Comparison of ENCODE assay signal across 12 cellular contexts in the genomic region with DNA sequence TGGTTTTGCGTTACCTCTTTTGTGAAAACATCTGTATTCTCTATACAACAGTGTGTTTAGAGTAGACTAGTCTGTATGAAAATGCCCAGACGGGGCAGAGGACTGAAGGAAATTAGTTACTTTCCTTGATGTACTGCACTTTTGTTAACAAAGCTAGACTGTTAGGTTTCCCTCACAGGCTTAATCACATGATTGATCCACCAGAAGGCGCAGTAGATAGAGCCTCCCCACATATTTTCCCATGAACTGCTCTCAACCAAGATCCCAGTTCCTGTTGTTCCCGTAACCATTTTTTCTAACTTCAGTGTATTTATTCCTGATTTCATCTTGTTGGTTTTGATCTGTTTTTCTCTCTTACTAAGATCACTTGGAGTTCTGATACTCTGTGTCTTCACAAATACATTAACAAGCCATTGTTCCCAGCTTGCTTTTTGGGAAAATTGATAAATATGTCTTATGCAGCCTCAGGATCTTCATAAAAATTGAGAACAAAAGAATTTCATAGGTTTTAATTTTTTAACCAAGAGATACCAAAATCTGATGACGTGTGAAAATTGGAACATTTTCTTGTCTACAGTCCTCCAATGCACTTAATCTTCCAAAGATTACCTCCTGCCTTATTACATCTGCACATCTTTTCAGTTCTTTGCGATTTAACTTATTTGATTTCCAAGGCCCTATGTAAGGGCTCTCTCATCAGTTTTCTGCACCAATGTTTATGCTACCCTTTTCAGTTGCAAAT. TPM values are rescaled to one million over a fixed set of nuclear protein-coding genes. Genes with fewer than 3 reads are reported as not detected.
DNase-seq lines count a peak whose midpoint lies in the region; ATAC-seq and TF ChIP-seq lines count a peak whose summit lies in the region.
"Had no signal": no experiment of that assay in that cellular context is flagged by ENCODE, and none has a peak within 500 bp of the region (broad histone marks: within the 10 kb centered on the region; RNA-seq: fewer than 3 reads in every experiment).

No MANE protein-coding gene starts in this region.

- no peak overlapping the region for H3K4me3 ChIP-seq in fibroblast of mammary gland (ENCODE audit: control insufficient read depth, low read depth, low read length)
- H3K4me3 ChIP-seq in retinal pigment epithelial cell (ENCODE audit: low read length): no peak overlapping the region
- H3K4me3 ChIP-seq: thoracic aorta had no signal

- H3K27me3 Mint-ChIP-seq in T-helper 2 cell treated with Interferon-gamma antibody and Interleukin-4, amounts not matched to agents 5 μg/mL and 100 μg/mL, for 36 hours (ENCODE audit: low read depth): no peaks in the 10 kb centered on the region

- no peaks in the 10 kb centered on the region for H3K9me3 Mint-ChIP-seq in T-helper 2 cell treated with Interferon-gamma antibody and Interleukin-4, amounts not matched to agents 5 μg/mL and 100 μg/mL, for 36 hours

- H3K27ac Mint-ChIP-seq in T-helper 2 cell treated with Interferon-gamma antibody and Interleukin-4, amounts not matched to agents 5 μg/mL and 100 μg/mL, for 36 hours: peak overlapping the region; percentile 21

- no peak for ATAC-seq in HG02588 (IDR thresholded peaks at IDR 0.05; ENCODE audit: unreplicated experiment)

- peaks cover 23% of the 10 kb centered on the region for H3K4me1 Mint-ChIP-seq in T-helper 2 cell treated with Interferon-gamma antibody and Interleukin-4, amounts not matched to agents 5 μg/mL and 100 μg/mL, for 36 hours (ENCODE audit: low read depth)

- TF ChIP-seq CTCF in fibroblast of mammary gland (conservative IDR thresholded peaks at IDR 0.05; ENCODE audit: control insufficient read depth, insufficient read depth, low read depth, low read length): no peak
- TF ChIP-seq CTCF in retinal pigment epithelial cell (conservative IDR thresholded peaks at IDR 0.05; ENCODE audit: low read depth, low read length): peak; percentile 29

- peaks cover 20% of the 10 kb centered on the region for H3K36me3 Mint-ChIP-seq in T-helper 2 cell treated with Interferon-gamma antibody and Interleukin-4, amounts not matched to agents 5 μg/mL and 100 μg/mL, for 36 hours (ENCODE audit: low read depth)

- no peak for DNase-seq in T-helper 2 cell treated with Interferon-gamma antibody and Interleukin-4, amounts not matched to agents 5 μg/mL and 100 μg/mL, for 36 hours (ENCODE audit: low spot score)
- DNase-seq in T-helper 2 cell (no peak), SK-MEL-5 (ENCODE audit: low read depth, low spot score) (peak; percentile 97), fibroblast of mammary gland (ENCODE audit: low read depth) (peak; percentile 41), retinal pigment epithelial cell (ENCODE audit: low read depth) (no peak), kidney tubule cell (ENCODE audit: low spot score) (no peak), NCI-H2081 (lab: John Stamatoyannopoulos, UW) (no peak)
- DNase-seq: central memory CD4-positive, alpha-beta T cell; NCI-H1694; stimulated activated CD4-positive, alpha-beta T cell treated with anti-CD3 and anti-CD28 coated beads, Interleukin-2, amount 100 ng/mL, for 24 hours had no signal

- in situ Hi-C loops in SK-MEL-5 (cut with HindIII; ENCODE audit: low pct_unique_long_range_greater_than_20kb, low sequenced_read_pairs): no loop called here

- H3K4me3 Mint-ChIP-seq in T-helper 2 cell treated with Interferon-gamma antibody and Interleukin-4, amounts not matched to agents 5 μg/mL and 100 μg/mL, for 36 hours: peak overlapping the region; percentile 30

RNA-seq across cellular contexts. Expression of gene MRPL35, which starts 2.9 kb away (rescaled TPM):
- 186 and 193 TPM in 2 replicates for total RNA-seq in SK-MEL-5 (2014; rRNA removed; shearing (Covaris generic))
- polyA plus RNA-seq in SK-MEL-5 (2015; cell fraction: cytosol; rRNA removed): 157 and 170 TPM in 2 replicates
- polyA plus RNA-seq in SK-MEL-5 (2015; cell fraction: nucleus; rRNA removed): 111 and 148 TPM in 2 replicates

RNA-seq across cellular contexts. Expression of gene IMMT, which starts 6.9 kb away (rescaled TPM):
- total RNA-seq in SK-MEL-5 (2014; rRNA removed; shearing (Covaris generic)): 116 and 145 TPM in 2 replicates
- polyA plus RNA-seq in SK-MEL-5 (2015; cell fraction: cytosol; rRNA removed): 168 and 215 TPM in 2 replicates
- polyA plus RNA-seq in SK-MEL-5 (2015; cell fraction: nucleus; rRNA removed): 139 and 144 TPM in 2 replicates

Comparison
In these comparisons a context has a peak if more than half of its experiments do, and no peak if none do; other contexts are left out.
1. DNase-seq: peak in SK-MEL-5 (single experiment) and fibroblast of mammary gland (single experiment); none in T-helper 2 cell treated with Interferon-gamma antibody and Interleukin-4, amounts not matched to agents 5 μg/mL and 100 μg/mL, for 36 hours (single experiment), T-helper 2 cell (0 of 5), retinal pigment epithelial cell (single experiment), kidney tubule cell (single experiment) and NCI-H2081 (0 of 2).